ENCODE assay signal across 30 cellular contexts in the genomic region with DNA sequence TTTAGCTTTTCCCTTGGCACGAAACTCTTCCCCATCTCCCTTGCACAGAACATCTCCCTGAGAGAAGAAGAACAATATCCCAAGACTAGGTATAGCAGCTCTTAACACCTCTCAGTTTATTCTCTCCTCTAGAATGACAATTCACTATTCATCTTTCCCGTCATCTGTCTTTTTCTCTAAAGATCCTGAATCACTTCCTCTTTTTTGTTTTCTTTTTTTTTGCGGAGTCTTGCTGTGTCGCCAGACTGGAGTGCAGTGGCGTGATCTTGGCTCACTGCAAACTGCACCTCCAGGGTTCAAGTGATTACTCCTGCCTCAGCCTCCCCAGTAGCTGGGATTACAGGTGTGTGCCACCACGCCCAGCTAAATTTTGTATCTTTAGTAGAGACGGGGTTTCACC.
"Had no signal": no experiment of that assay in that cellular context is flagged by ENCODE, and none has a peak within 500 bp of the region (broad histone marks: within the 10 kb centered on the region; RNA-seq: fewer than 3 reads in every experiment).

No MANE protein-coding gene starts in this region.

- H3K27ac ChIP-seq: gastroesophageal sphincter, hepatocyte, left ventricle myocardium inferior, skin epidermis, thoracic aorta, uterus had no signal

- H3K4me3 ChIP-seq: gastroesophageal sphincter, hepatocyte, left ventricle myocardium inferior, lung, mucosa of descending colon, skin epidermis, thoracic aorta, uterus had no signal

- H3K9me3 ChIP-seq: gastroesophageal sphincter, left ventricle myocardium inferior, mucosa of descending colon, thoracic aorta, uterus had no signal

- H3K4me3 Mint-ChIP-seq: activated CD4-positive, alpha-beta memory T cell treated with anti-CD3 and anti-CD28 coated beads for 36 hours; activated CD4-positive, alpha-beta T cell treated with anti-CD3 and anti-CD28 coated beads, Interleukin-2, amount 10 ng/mL, durations not matched to agents 24 days and 14 days; activated T-helper 1 cell treated with anti-CD3 and anti-CD28 coated beads, Interleukin-12 subunit alpha, Interleukin-12 subunit beta, Interleukin-2, Interleukin-4 antibody, amounts not matched to agents 30 ng/mL and 10 ng/mL and 1 ng/mL, durations not matched to agents 14 hours and 24 hours and 36 hours; effector memory CD8-positive, alpha-beta T cell; nephron; stimulated activated naive CD8-positive, alpha-beta T cell treated with anti-CD3 and anti-CD28 coated beads, Interleukin-15, Interleukin-2, amounts not matched to agents 100 ng/mL and 50 ng/mL, for 24 hours; T-helper 2 cell treated with Interferon-gamma antibody and Interleukin-4, amounts not matched to agents 5 μg/mL and 100 μg/mL, for 36 hours had no signal

- H3K4me1 ChIP-seq: gastroesophageal sphincter, left ventricle myocardium inferior, uterus had no signal

- H3K9me3 Mint-ChIP-seq: activated CD4-positive, alpha-beta memory T cell treated with anti-CD3 and anti-CD28 coated beads for 36 hours; activated CD4-positive, alpha-beta T cell treated with anti-CD3 and anti-CD28 coated beads, Interleukin-2, amount 10 ng/mL, durations not matched to agents 24 days and 14 days; activated T-helper 1 cell treated with anti-CD3 and anti-CD28 coated beads, Interleukin-12 subunit alpha, Interleukin-12 subunit beta, Interleukin-2, Interleukin-4 antibody, amounts not matched to agents 30 ng/mL and 10 ng/mL and 1 ng/mL, durations not matched to agents 14 hours and 24 hours and 36 hours; effector memory CD8-positive, alpha-beta T cell; nephron; stimulated activated naive CD8-positive, alpha-beta T cell treated with anti-CD3 and anti-CD28 coated beads, Interleukin-15, Interleukin-2, amounts not matched to agents 100 ng/mL and 50 ng/mL, for 24 hours; T-helper 2 cell treated with Interferon-gamma antibody and Interleukin-4, amounts not matched to agents 5 μg/mL and 100 μg/mL, for 36 hours had no signal

- H3K27me3 ChIP-seq: hepatocyte, uterus had no signal

- H3K4me1 Mint-ChIP-seq: activated CD4-positive, alpha-beta T cell treated with anti-CD3 and anti-CD28 coated beads, Interleukin-2, amount 10 ng/mL, durations not matched to agents 24 days and 14 days; nephron had no signal

- H3K36me3 Mint-ChIP-seq: activated CD4-positive, alpha-beta memory T cell treated with anti-CD3 and anti-CD28 coated beads for 36 hours had no signal

- DNase-seq: activated CD4-positive, alpha-beta memory T cell treated with anti-CD3 and anti-CD28 coated beads for 36 hours; activated CD4-positive, alpha-beta T cell treated with anti-CD3 and anti-CD28 coated beads, Interleukin-2, amount 10 ng/mL, durations not matched to agents 24 days and 14 days; activated CD4-positive, CD25-positive, alpha-beta regulatory T cell treated with anti-CD3 and anti-CD28 coated beads, Interleukin-2, amount 50 U/mL, for 72 hours; activated CD8-positive, alpha-beta memory T cell treated with anti-CD3 and anti-CD28 coated beads, Interleukin-2, amount 50 U/mL, for 4 hours; activated gamma-delta T cell; activated naive CD4-positive, alpha-beta T cell treated with anti-CD3 and anti-CD28 coated beads, Interleukin-2, amount 50 U/mL, for 16 hours; activated T-cell treated with anti-CD3 and anti-CD28 coated beads, Interleukin-2, amount 50 U/mL, for 1 hour; amniotic stem cell; caudate nucleus; cortex of kidney; effector memory CD8-positive, alpha-beta T cell; islet precursor cell; left ventricle myocardium inferior; mesendoderm; mucosa of descending colon; stimulated activated CD4-positive, alpha-beta T cell treated with anti-CD3 and anti-CD28 coated beads, Interleukin-12 subunit alpha, Interleukin-12 subunit beta, amount 100 ng/mL, for 4 hours; stimulated activated CD4-positive, alpha-beta T cell treated with anti-CD3 and anti-CD28 coated beads, Interleukin-4, amount 100 ng/mL, for 1 hour; trophoblast cell; uterus had no signal

- H3K27ac Mint-ChIP-seq: activated CD4-positive, alpha-beta memory T cell treated with anti-CD3 and anti-CD28 coated beads for 36 hours; activated CD4-positive, alpha-beta T cell treated with anti-CD3 and anti-CD28 coated beads, Interleukin-2, amount 10 ng/mL, durations not matched to agents 24 days and 14 days; activated T-helper 1 cell treated with anti-CD3 and anti-CD28 coated beads, Interleukin-12 subunit alpha, Interleukin-12 subunit beta, Interleukin-2, Interleukin-4 antibody, amounts not matched to agents 30 ng/mL and 10 ng/mL and 1 ng/mL, durations not matched to agents 14 hours and 24 hours and 36 hours; effector memory CD8-positive, alpha-beta T cell; progenitor cell of endocrine pancreas; stimulated activated naive CD8-positive, alpha-beta T cell treated with anti-CD3 and anti-CD28 coated beads, Interleukin-15, Interleukin-2, amounts not matched to agents 100 ng/mL and 50 ng/mL, for 24 hours; T-helper 2 cell treated with Interferon-gamma antibody and Interleukin-4, amounts not matched to agents 5 μg/mL and 100 μg/mL, for 36 hours had no signal

- ATAC-seq: effector memory CD8-positive, alpha-beta T cell; gastroesophageal sphincter; mucosa of descending colon; sciatic nerve had no signal
